ENCODE assay signal across 14 cellular contexts in the genomic region with DNA sequence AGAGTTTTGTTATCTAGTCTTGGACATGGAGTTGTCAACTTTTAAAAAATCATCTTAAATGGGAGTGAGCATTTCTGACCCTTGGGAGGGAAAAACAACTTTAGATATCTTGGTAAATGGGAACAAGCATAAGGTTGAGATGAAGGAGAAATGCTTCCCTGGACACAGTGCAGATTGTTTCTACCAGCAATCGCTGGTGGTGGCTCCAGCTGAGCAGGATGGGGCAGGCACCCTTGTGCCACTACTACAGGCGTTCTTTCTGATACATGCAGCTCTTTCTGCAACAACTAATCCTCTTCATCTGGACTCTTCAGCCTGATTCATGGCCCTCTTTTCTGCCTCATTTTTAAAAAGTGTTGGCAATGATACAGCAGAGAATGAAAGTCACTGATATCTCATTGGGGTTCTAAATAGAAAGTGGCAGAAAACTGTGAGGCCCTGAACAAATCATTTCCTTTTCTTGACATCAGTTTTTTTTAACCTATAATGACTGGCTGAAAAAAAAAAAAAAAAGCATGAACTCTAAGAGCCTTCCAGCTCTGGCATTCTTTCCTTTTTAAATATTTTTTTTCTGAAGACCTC.
A peak's percentile ranks its signal among the peaks of the same experiment; 100 is the strongest.
DNase-seq lines count a peak whose midpoint lies in the region; ATAC-seq lines count a peak whose summit lies in the region.
"Had no signal": no experiment of that assay in that cellular context is flagged by ENCODE, and none has a peak within 500 bp of the region (broad histone marks: within the 10 kb centered on the region; RNA-seq: fewer than 3 reads in every experiment).

No MANE protein-coding gene starts in this region.

- DNase-seq in activated T-cell treated with anti-CD3 and anti-CD28 coated beads, Interleukin-2, amount 50 U/mL, for 24 hours = no peak
- DNase-seq in activated T-cell treated with anti-CD3 and anti-CD28 coated beads for 4 hours = no peak
- no peak for DNase-seq in stimulated activated naive CD8-positive, alpha-beta T cell treated with anti-CD3 and anti-CD28 coated beads, Interleukin-15, amount 100 ng/mL, for 72 hours
- DNase-seq in stimulated activated naive CD8-positive, alpha-beta T cell treated with anti-CD3 and anti-CD28 coated beads, Interleukin-15, Interleukin-2, amounts not matched to agents 100 U/mL and 50 U/mL, for 24 hours = no peak
- no peak for DNase-seq in NCI-H345 treated with DMSO at 0.1 percent for 48 hours (lab: John Stamatoyannopoulos, UW; ENCODE audit: unreplicated experiment)
- DNase-seq: KBM-7, MV-4-11, NCI-H1436, NCI-H2029, NCI-H2171 had no signal

- peak overlapping the region; percentile 64 for H3K27ac Mint-ChIP-seq in activated T-cell treated with anti-CD3 and anti-CD28 coated beads, Interleukin-2, amount 50 U/mL, for 24 hours
- no peak overlapping the region for H3K27ac Mint-ChIP-seq in stimulated activated naive CD8-positive, alpha-beta T cell treated with anti-CD3 and anti-CD28 coated beads, Interleukin-15, amount 100 ng/mL, for 72 hours
- H3K27ac Mint-ChIP-seq in activated T-helper 17 cell treated with anti-CD3 and anti-CD28 coated beads, Interleukin-2, amount 50 U/mL, for 72 hours = no peak overlapping the region

- H3K4me3 Mint-ChIP-seq in activated T-cell treated with anti-CD3 and anti-CD28 coated beads, Interleukin-2, amount 50 U/mL, for 24 hours = no peak overlapping the region
- H3K4me3 Mint-ChIP-seq in stimulated activated naive CD8-positive, alpha-beta T cell treated with anti-CD3 and anti-CD28 coated beads, Interleukin-15, amount 100 ng/mL, for 72 hours = no peak overlapping the region
- no peak overlapping the region for H3K4me3 Mint-ChIP-seq in activated T-helper 17 cell treated with anti-CD3 and anti-CD28 coated beads, Interleukin-2, amount 50 U/mL, for 72 hours

- H3K27me3 Mint-ChIP-seq in activated T-cell treated with anti-CD3 and anti-CD28 coated beads, Interleukin-2, amount 50 U/mL, for 24 hours = no peaks in the 10 kb centered on the region
- H3K27me3 Mint-ChIP-seq in stimulated activated naive CD8-positive, alpha-beta T cell treated with anti-CD3 and anti-CD28 coated beads, Interleukin-15, amount 100 ng/mL, for 72 hours = no peaks in the 10 kb centered on the region
- H3K27me3 Mint-ChIP-seq in activated T-helper 17 cell treated with anti-CD3 and anti-CD28 coated beads, Interleukin-2, amount 50 U/mL, for 72 hours = no peaks in the 10 kb centered on the region

- peaks cover 42% of the 10 kb centered on the region for H3K4me1 Mint-ChIP-seq in activated T-cell treated with anti-CD3 and anti-CD28 coated beads, Interleukin-2, amount 50 U/mL, for 24 hours (ENCODE audit: low read depth)
- H3K4me1 Mint-ChIP-seq in stimulated activated naive CD8-positive, alpha-beta T cell treated with anti-CD3 and anti-CD28 coated beads, Interleukin-15, amount 100 ng/mL, for 72 hours = peaks cover 19% of the 10 kb centered on the region
- H3K4me1 Mint-ChIP-seq in activated T-helper 17 cell treated with anti-CD3 and anti-CD28 coated beads, Interleukin-2, amount 50 U/mL, for 72 hours = peaks cover 9% of the 10 kb centered on the region

- H3K36me3 Mint-ChIP-seq in activated T-cell treated with anti-CD3 and anti-CD28 coated beads, Interleukin-2, amount 50 U/mL, for 24 hours (ENCODE audit: low read depth) = no peaks in the 10 kb centered on the region
- H3K36me3 Mint-ChIP-seq in activated T-helper 17 cell treated with anti-CD3 and anti-CD28 coated beads, Interleukin-2, amount 50 U/mL, for 72 hours (ENCODE audit: low read depth) = no peaks in the 10 kb centered on the region

- peaks cover 2% of the 10 kb centered on the region for H3K9me3 Mint-ChIP-seq in activated T-cell treated with anti-CD3 and anti-CD28 coated beads, Interleukin-2, amount 50 U/mL, for 24 hours
- H3K9me3 Mint-ChIP-seq in stimulated activated naive CD8-positive, alpha-beta T cell treated with anti-CD3 and anti-CD28 coated beads, Interleukin-15, amount 100 ng/mL, for 72 hours = peaks cover 0 to 7% of the 10 kb centered on the region in 2 donors
- no peaks in the 10 kb centered on the region for H3K9me3 Mint-ChIP-seq in activated T-helper 17 cell treated with anti-CD3 and anti-CD28 coated beads, Interleukin-2, amount 50 U/mL, for 72 hours

- ATAC-seq in stimulated activated naive CD8-positive, alpha-beta T cell treated with anti-CD3 and anti-CD28 coated beads, Interleukin-15, amount 100 ng/mL, for 72 hours = peak; percentile 46
- ATAC-seq in stimulated activated naive CD8-positive, alpha-beta T cell treated with anti-CD3 and anti-CD28 coated beads, Interleukin-15, Interleukin-2, amounts not matched to agents 100 U/mL and 50 U/mL, for 24 hours = no peak
- ATAC-seq in activated T-helper 17 cell treated with anti-CD3 and anti-CD28 coated beads, Interleukin-2, amount 50 U/mL, for 72 hours (replicated peaks) = peak; percentile 65
- no peak for ATAC-seq in GM19023 (IDR thresholded peaks at IDR 0.05; ENCODE audit: unreplicated experiment)
- ATAC-seq: Panc1, Right ventricle myocardium inferior had no signal

Comparison
In these comparisons a context has a peak if more than half of its experiments do, and no peak if none do; other contexts are left out.
1. ATAC-seq: peak in stimulated activated naive CD8-positive, alpha-beta T cell treated with anti-CD3 and anti-CD28 coated beads, Interleukin-15, amount 100 ng/mL, for 72 hours (single experiment) and activated T-helper 17 cell treated with anti-CD3 and anti-CD28 coated beads, Interleukin-2, amount 50 U/mL, for 72 hours (single experiment); none in stimulated activated naive CD8-positive, alpha-beta T cell treated with anti-CD3 and anti-CD28 coated beads, Interleukin-15, Interleukin-2, amounts not matched to agents 100 U/mL and 50 U/mL, for 24 hours (single experiment) and GM19023 (single experiment).